Comparison of ENCODE assay signal across 8 cellular contexts in the genomic region with DNA sequence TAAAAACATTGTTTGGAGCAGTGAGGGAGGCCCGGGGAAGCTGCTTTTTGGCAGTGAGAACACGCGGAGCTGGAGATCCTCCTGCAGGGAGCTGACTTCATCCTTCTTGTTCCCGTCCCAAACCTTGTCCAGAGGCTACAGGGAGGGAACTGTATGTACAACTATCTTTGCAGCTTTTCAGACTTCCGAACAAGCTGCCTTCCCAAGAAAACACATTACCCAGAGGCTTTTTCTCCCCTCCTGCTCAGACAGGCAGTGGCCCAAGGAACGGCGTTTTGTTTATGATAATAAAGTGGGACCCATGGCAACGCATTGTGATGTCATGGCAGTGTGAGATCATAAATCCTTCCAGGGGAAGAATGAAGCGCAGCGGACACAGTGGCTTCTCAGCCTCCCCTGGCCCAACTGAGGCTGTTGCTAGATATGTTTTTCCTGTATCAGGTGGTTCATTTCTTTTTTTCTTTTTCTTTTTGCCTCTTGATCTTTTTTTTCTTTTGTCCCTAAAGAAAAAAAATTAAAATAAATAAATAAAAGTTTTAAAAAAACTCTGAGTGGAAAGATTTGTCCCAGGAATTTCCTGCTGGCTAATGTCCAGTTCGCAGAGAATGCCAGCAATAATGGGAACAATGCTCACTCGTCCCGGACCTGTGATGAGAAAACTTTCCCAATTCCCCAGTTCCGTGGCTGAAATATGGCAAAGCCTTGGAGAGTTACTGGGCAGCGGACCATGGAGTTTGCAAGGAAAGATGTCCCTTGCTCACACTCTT.
DNase-seq lines count a peak whose midpoint lies in the region; ATAC-seq, FAIRE-seq and TF ChIP-seq lines count a peak whose summit lies in the region.

No MANE protein-coding gene starts in this region.

- no peak overlapping the region for H3K4me2 ChIP-seq in HepG2 (ENCODE audit: low read depth, low read length)

- ATAC-seq in HepG2 (no peak), lung (ENCODE audit: insufficient read depth, low FRiP score) (peak; percentile 71), upper lobe of left lung (ENCODE audit: low FRiP score in 2 of 2) (peak; percentile 76 to 94), GM18498 (IDR thresholded peaks at IDR 0.05; ENCODE audit: unreplicated experiment) (no peak)
- ATAC-seq in stimulated activated naive CD8-positive, alpha-beta T cell treated with anti-CD3 and anti-CD28 coated beads, Interleukin-15, Interleukin-2, amounts not matched to agents 100 U/mL and 50 U/mL, for 24 hours = no peak

- H3K9me3 ChIP-seq in liver (ENCODE audit: control insufficient read depth in 4 of 4, low read length in 3 of 4) (no peaks in the 10 kb centered on the region), HepG2 (ENCODE audit: low read length) (no peaks in the 10 kb centered on the region), lung (ENCODE audit: control insufficient read depth in 2 of 2, insufficient read depth in 1 of 2, low read length in 1 of 2) (no peaks in the 10 kb centered on the region), upper lobe of left lung (no peaks in the 10 kb centered on the region)

- H3K36me3 ChIP-seq in liver (ENCODE audit: control insufficient read depth in 4 of 4, insufficient read depth in 3 of 4, low read depth in 1 of 4, low read length in 3 of 4) (no peaks in the 10 kb centered on the region), HepG2 (replicated peaks in 1 of 2; ENCODE audit: control insufficient read depth in 1 of 2, insufficient read depth in 2 of 2, low read length in 2 of 2) (no peaks in the 10 kb centered on the region), lung (ENCODE audit: control insufficient read depth in 2 of 2, insufficient read depth in 2 of 2, low read length in 2 of 2) (no peaks in the 10 kb centered on the region), upper lobe of left lung (no peaks in the 10 kb centered on the region)

- H3K79me2 ChIP-seq in HepG2 (ENCODE audit: insufficient read depth, low read length) = no peaks in the 10 kb centered on the region

- peak; percentile 34 to 35 for TF ChIP-seq RAD21 in liver (IDR thresholded peaks at IDR 0.05)
- no peak for TF ChIP-seq RAD21 in HepG2 (CRISPR knock-in tag; IDR thresholded peaks at IDR 0.05)

- peak overlapping the region; percentile 23 to 59 for H3K27ac ChIP-seq in liver (ENCODE audit: low read depth in 1 of 2, low read length in 2 of 2)
- no peak overlapping the region for H3K27ac ChIP-seq in HepG2 (ENCODE audit: extremely low read length, insufficient read depth, low read length)
- peak overlapping the region; percentile 43 to 84 for H3K27ac ChIP-seq in lung (ENCODE audit: low read depth in 1 of 2, low read length in 1 of 2)
- peak overlapping the region; percentile 61 to 89 (median 78) for H3K27ac ChIP-seq in upper lobe of left lung

- H3K27me3 Mint-ChIP-seq in chondrocyte (ENCODE audit: low read depth) = no peaks in the 10 kb centered on the region

- TF ChIP-seq EP300 in HepG2 (IDR thresholded peaks at IDR 0.05; ENCODE audit: low read depth in 2 of 2, low read length in 2 of 2) (no peak), HepG2 (CRISPR knock-in tag; IDR thresholded peaks at IDR 0.05; ENCODE audit: borderline replicate concordance) (no peak), upper lobe of left lung (IDR thresholded peaks at IDR 0.05) (peak in 2 of 4 donors; percentile 49 to 81)

- H3K4me3 ChIP-seq in liver (ENCODE audit: low read depth in 1 of 3, low read length in 3 of 3) (no peak overlapping the region), HepG2 (replicated peaks in 1 of 3; ENCODE audit: insufficient read depth in 1 of 3, low read depth in 2 of 3, low read length in 3 of 3) (no peak overlapping the region), lung (no peak overlapping the region), upper lobe of left lung (peak overlapping the region in 1 of 4 donors; percentile 1)

- no peaks in the 10 kb centered on the region for H3K27me3 ChIP-seq in liver (ENCODE audit: control insufficient read depth in 4 of 4, insufficient read depth in 4 of 4, low read length in 3 of 4)
- peaks cover 0 to 16% of the 10 kb centered on the region in 2 experiments; a peak in 1 of 5 replicates for H3K27me3 ChIP-seq in HepG2 (ENCODE audit: control insufficient read depth in 1 of 2, insufficient read depth in 2 of 2, low read length in 2 of 2)
- no peaks in the 10 kb centered on the region for H3K27me3 ChIP-seq in lung (ENCODE audit: control insufficient read depth, insufficient read depth)
- no peaks in the 10 kb centered on the region for H3K27me3 ChIP-seq in upper lobe of left lung

- POLR2A ChIA-PET in HepG2 (lab: Yijun Ruan, JAX) = no interaction called here

- intact Hi-C loops in HepG2 (cut with micrococcal nuclease; ENCODE audit: unreplicated experiment) = no loop called here

- H3K9ac ChIP-seq in liver (ENCODE audit: low read depth in 1 of 2, low read length in 2 of 2) (no peak overlapping the region), HepG2 (ENCODE audit: insufficient read depth, low read depth, low read length) (no peak overlapping the region)

- DNase-seq in HepG2 (ENCODE audit: low spot score) = no peak
- DNase-seq in chondrocyte (ENCODE audit: low spot score) = no peak
- DNase-seq in lung (ENCODE audit: low spot score) = peak; percentile 66
- DNase-seq in upper lobe of left lung = peak in 1 of 2 donors; percentile 44
- no peak for DNase-seq in stimulated activated naive CD8-positive, alpha-beta T cell treated with anti-CD3 and anti-CD28 coated beads, Interleukin-15, Interleukin-2, amounts not matched to agents 100 U/mL and 50 U/mL, for 24 hours
- DNase-seq in stimulated activated naive CD4-positive, alpha-beta T cell (lab: John Stamatoyannopoulos, UW) = no peak

- in situ Hi-C loops in HepG2 (cut with HindIII; ENCODE audit: extremely low pct_ligation_motif_present, low pct_unique_long_range_greater_than_20kb) = no loop called here

- no peaks in the 10 kb centered on the region for H4K20me1 ChIP-seq in HepG2 (ENCODE audit: insufficient read depth, low read length)

- no peaks in the 10 kb centered on the region for H3K4me1 ChIP-seq in liver (ENCODE audit: control insufficient read depth in 4 of 4, insufficient read depth in 4 of 4, low read length in 3 of 4)
- H3K4me1 ChIP-seq in HepG2 (ENCODE audit: insufficient read depth, low read length) = no peaks in the 10 kb centered on the region
- peaks cover 0 to 16% of the 10 kb centered on the region in 2 donors for H3K4me1 ChIP-seq in lung (ENCODE audit: control insufficient read depth in 2 of 2, insufficient read depth in 2 of 2, low read length in 2 of 2)
- H3K4me1 ChIP-seq in upper lobe of left lung = peaks cover 13 to 26% (median 19%) of the 10 kb centered on the region in 4 donors

- CTCF ChIA-PET in HepG2 (lab: Yijun Ruan, JAX; ENCODE audit: low intra/inter-chr PET ratio, low total read pairs) = no interaction called here

- BruUV-seq in HepG2 (replicated peaks; lab: Mats Ljungman, UMichigan) = no TSS peak

- H3K9me3 Mint-ChIP-seq in chondrocyte (ENCODE audit: low read depth) = no peaks in the 10 kb centered on the region

- no peak for TF ChIP-seq CTCF in liver (IDR thresholded peaks at IDR 0.05; ENCODE audit: low read depth, low read length, missing input control)
- no peak for TF ChIP-seq CTCF in HepG2 (CRISPR knock-in tag; IDR thresholded peaks at IDR 0.05)
- no peak for TF ChIP-seq CTCF in chondrocyte (IDR thresholded peaks at IDR 0.05)
- TF ChIP-seq CTCF in lung (IDR thresholded peaks at IDR 0.05; ENCODE audit: control extremely low read depth, extremely low read depth) = no peak
- TF ChIP-seq CTCF in upper lobe of left lung (IDR thresholded peaks at IDR 0.05) = no peak

- H2AFZ ChIP-seq in HepG2 (ENCODE audit: low read length) = no peak overlapping the region

- H3K27ac Mint-ChIP-seq in chondrocyte (ENCODE audit: unreplicated experiment) = peak overlapping the region; percentile 100

- no peak for FAIRE-seq in HepG2 (lab: Jason Lieb, UNC)

- TF ChIP-seq POLR2A in HepG2 (IDR thresholded peaks at IDR 0.05; ENCODE audit: insufficient read depth in 1 of 2, low read depth in 2 of 2, low read length in 2 of 2) = no peak
- no peak for TF ChIP-seq POLR2A in upper lobe of left lung (IDR thresholded peaks at IDR 0.05)

- H3K36me3 Mint-ChIP-seq in chondrocyte (ENCODE audit: low read depth) = no peaks in the 10 kb centered on the region

- 57% methylated on average over 15 of the region's 15 CpGs for WGBS in liver
- WGBS in HepG2 (ENCODE audit: low lambda C conversion rate) = 46% methylated on average over 14 of the region's 15 CpGs
- WGBS in lung, 2 donors = 31 to 47% methylated on average over 15 of the region's 15 CpGs
- WGBS in upper lobe of left lung, 2 donors = 30 to 32% methylated on average over 15 of the region's 15 CpGs

- H3K4me1 Mint-ChIP-seq in chondrocyte (ENCODE audit: low read depth) = peaks cover 36% of the 10 kb centered on the region

- peak overlapping the region; percentile 60 for H3K4me3 Mint-ChIP-seq in chondrocyte (ENCODE audit: unreplicated experiment)

TF ChIP-seq in liver, 16 proteins besides CTCF, POLR2A, EP300 and RAD21:
- TF ChIP-seq HNF4G (IDR thresholded peaks at IDR 0.05) = no peak
- peak; percentile 49 for TF ChIP-seq SP1 (IDR thresholded peaks at IDR 0.05)
- TF ChIP-seq NR2F2 (IDR thresholded peaks at IDR 0.05) = peak; percentile 54

TF ChIP-seq in HepG2, 621 proteins besides CTCF, POLR2A, EP300 and RAD21:
- TF ChIP-seq, protein P1, sequence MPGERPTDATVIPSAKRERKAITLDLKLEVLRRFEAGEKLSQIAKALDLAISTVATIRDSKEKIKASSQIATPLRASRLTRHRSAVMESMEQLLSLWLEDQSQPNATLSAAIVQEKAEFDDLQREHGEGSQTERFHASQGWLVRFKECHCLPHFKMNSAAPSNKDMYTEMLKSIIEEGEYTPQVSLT (CRISPR knock-in tag; IDR thresholded peaks at IDR 0.05; ENCODE audit: borderline replicate concordance, low read depth) = no peak
- TF ChIP-seq HOXA7 (CRISPR knock-in tag; IDR thresholded peaks at IDR 0.05) (no peak), ZNF644 (CRISPR knock-in tag; IDR thresholded peaks at IDR 0.05; ENCODE audit: low read depth) (no peak)

Comparison
In these comparisons a context has a peak if more than half of its experiments do, and no peak if none do; other contexts are left out.
1. ATAC-seq: peak in lung (single experiment) and upper lobe of left lung (2 of 2); none in HepG2 (single experiment), stimulated activated naive CD8-positive, alpha-beta T cell treated with anti-CD3 and anti-CD28 coated beads, Interleukin-15, Interleukin-2, amounts not matched to agents 100 U/mL and 50 U/mL, for 24 hours (single experiment) and GM18498 (single experiment).